17 cellular contexts compared by ENCODE assay signal in genomic region chr1:115225993-115226700, GRCh38.
DNase-seq lines count a peak whose midpoint lies in the region; ATAC-seq and TF ChIP-seq lines count a peak whose summit lies in the region.
"Had no signal": no experiment of that assay in that cellular context is flagged by ENCODE, and none has a peak within 500 bp of the region (broad histone marks: within the 10 kb centered on the region; RNA-seq: fewer than 3 reads in every experiment).

No MANE protein-coding gene starts in this region.

- H3K4me1 Mint-ChIP-seq in activated T-helper 17 cell treated with anti-CD3 and anti-CD28 coated beads, Interleukin-2, amount 50 U/mL, for 72 hours, result no peaks in the 10 kb centered on the region
- no peaks in the 10 kb centered on the region for H3K4me1 Mint-ChIP-seq in natural killer cell
- H3K4me1 Mint-ChIP-seq: B cell; CD4-positive, alpha-beta memory T cell had no signal

- H3K27me3 Mint-ChIP-seq in activated T-helper 17 cell treated with anti-CD3 and anti-CD28 coated beads, Interleukin-2, amount 50 U/mL, for 72 hours, result peaks cover 12% of the 10 kb centered on the region
- H3K27me3 Mint-ChIP-seq in natural killer cell (ENCODE audit: low read depth in 2 of 2), result no peaks in the 10 kb centered on the region

- no peaks in the 10 kb centered on the region for H3K36me3 Mint-ChIP-seq in activated T-helper 17 cell treated with anti-CD3 and anti-CD28 coated beads, Interleukin-2, amount 50 U/mL, for 72 hours (ENCODE audit: low read depth)
- no peaks in the 10 kb centered on the region for H3K36me3 Mint-ChIP-seq in natural killer cell
- H3K36me3 Mint-ChIP-seq: CD4-positive, alpha-beta memory T cell had no signal

- H3K4me1 ChIP-seq in HEK293 (ENCODE audit: control insufficient read depth, insufficient read depth, low read length) (no peaks in the 10 kb centered on the region), hepatocyte (ENCODE audit: insufficient read depth) (peaks cover 34% of the 10 kb centered on the region)

- POLR2A ChIA-PET in HEK293 (lab: Yijun Ruan, JAX), result no interaction called here

- H2AFZ ChIP-seq in hepatocyte, result no peak overlapping the region

- DNase-seq in RPMI7951 (ENCODE audit: low read depth), result peak; percentile 57
- no peak for DNase-seq in hepatocyte (ENCODE audit: low spot score)
- no peak for DNase-seq in sciatic nerve (ENCODE audit: low spot score)
- no peak for DNase-seq in activated naive CD4-positive, alpha-beta T cell treated with anti-CD3 and anti-CD28 coated beads, Interleukin-2, amount 50 U/mL, for 16 hours
- no peak for DNase-seq in natural killer cell
- DNase-seq in C1 segment of cervical spinal cord (lab: John Stamatoyannopoulos, UW), result no peak
- DNase-seq: ACHN; CD4-positive, alpha-beta memory T cell; DMS79 treated with DMSO at 0.1 percent for 48 hours; EL; H7 had no signal

- H3K36me3 ChIP-seq in HEK293 (ENCODE audit: control insufficient read depth in 2 of 2, insufficient read depth in 1 of 2, low read length in 2 of 2) (no peaks in the 10 kb centered on the region), hepatocyte (replicated peaks; ENCODE audit: insufficient read depth, low read depth) (no peaks in the 10 kb centered on the region)

- H3K4me3 Mint-ChIP-seq in activated T-helper 17 cell treated with anti-CD3 and anti-CD28 coated beads, Interleukin-2, amount 50 U/mL, for 72 hours, result no peak overlapping the region
- H3K4me3 Mint-ChIP-seq in natural killer cell, result no peak overlapping the region
- H3K4me3 Mint-ChIP-seq: B cell; CD4-positive, alpha-beta memory T cell had no signal

- no peaks in the 10 kb centered on the region for H4K20me1 ChIP-seq in hepatocyte (ENCODE audit: insufficient read depth, poor library complexity, severe bottlenecking)

- intact Hi-C loops in sciatic nerve (cut with DNase I) (no loop called here), natural killer cell (cut with micrococcal nuclease) (no loop called here)

- no peaks in the 10 kb centered on the region for H3K9me3 Mint-ChIP-seq in activated T-helper 17 cell treated with anti-CD3 and anti-CD28 coated beads, Interleukin-2, amount 50 U/mL, for 72 hours
- no peaks in the 10 kb centered on the region for H3K9me3 Mint-ChIP-seq in natural killer cell
- H3K9me3 Mint-ChIP-seq: CD4-positive, alpha-beta memory T cell had no signal

- H3K27me3 ChIP-seq in hepatocyte, result no peaks in the 10 kb centered on the region

- H3K9me3 ChIP-seq in HEK293 (ENCODE audit: control insufficient read depth, insufficient read depth, low read depth, low read length) (no peaks in the 10 kb centered on the region), hepatocyte (ENCODE audit: low read depth) (no peaks in the 10 kb centered on the region)

- H3K4me3 ChIP-seq in HEK293 (ENCODE audit: low read depth, low read length), result no peak overlapping the region
- H3K4me3 ChIP-seq in hepatocyte, result no peak overlapping the region
- H3K4me3 ChIP-seq: K562 had no signal

- H3K27ac ChIP-seq in HEK293 (ENCODE audit: extremely low read depth, low read depth, low read length) (no peak overlapping the region), hepatocyte (peak overlapping the region; percentile 41)
- H3K27ac ChIP-seq: C4-2B had no signal

- no peaks in the 10 kb centered on the region for H3K79me2 ChIP-seq in hepatocyte

- WGBS in hepatocyte (ENCODE audit: low lambda C conversion rate, missing lambda C conversion rate), result 71% methylated on average over 11 of the region's 11 CpGs

- TF ChIP-seq CTCF in HEK293 (tag by site-specific recombination; IDR thresholded peaks at IDR 0.05), result no peak
- TF ChIP-seq CTCF in hepatocyte (IDR thresholded peaks at IDR 0.05; ENCODE audit: poor library complexity), result no peak
- no peak for TF ChIP-seq CTCF in natural killer cell (IDR thresholded peaks at IDR 0.05)

- CTCF ChIA-PET in HEK293 (lab: Yijun Ruan, JAX), result interaction anchor here (0.5 to 0.6 kb wide), 2 partner anchors 209 to 949 kb away, joined by 3 to 4 read pairs; no protein-coding TSS in a partner anchor

- H3K9me2 ChIP-seq in hepatocyte (replicated peaks; ENCODE audit: insufficient read depth), result no peaks in the 10 kb centered on the region

- H3K4me2 ChIP-seq in hepatocyte, result no peak overlapping the region

- peak; percentile 14 for ATAC-seq in sciatic nerve
- ATAC-seq in activated T-helper 17 cell treated with anti-CD3 and anti-CD28 coated beads, Interleukin-2, amount 50 U/mL, for 72 hours (replicated peaks), result no peak
- ATAC-seq in natural killer cell, result no peak
- ATAC-seq: HepG2, K562 had no signal

- no peak overlapping the region for H3K27ac Mint-ChIP-seq in activated T-helper 17 cell treated with anti-CD3 and anti-CD28 coated beads, Interleukin-2, amount 50 U/mL, for 72 hours
- no peak overlapping the region for H3K27ac Mint-ChIP-seq in natural killer cell
- H3K27ac Mint-ChIP-seq: B cell; CD4-positive, alpha-beta memory T cell had no signal

TF ChIP-seq in HEK293, 187 proteins besides CTCF, POLR2A, EP300 and RAD21:
- TF ChIP-seq ZNF138 (tag by site-specific recombination; IDR thresholded peaks at IDR 0.05; ENCODE audit: borderline replicate concordance) (no peak), SP2 (tag by site-specific recombination; IDR thresholded peaks at IDR 0.05) (no peak), ZNF558 (tag by site-specific recombination; IDR thresholded peaks at IDR 0.05) (no peak), ZEB2 (tag by site-specific recombination; IDR thresholded peaks at IDR 0.05) (no peak), ZNF624 (tag by site-specific recombination; IDR thresholded peaks at IDR 0.05) (no peak), ZNF416 (tag by site-specific recombination; IDR thresholded peaks at IDR 0.05) (no peak), ZNF292 (tag by site-specific recombination; IDR thresholded peaks at IDR 0.05; ENCODE audit: borderline replicate concordance, low read depth) (no peak), EGR2 (tag by site-specific recombination; IDR thresholded peaks at IDR 0.05; ENCODE audit: low read depth) (peak; percentile 92), OSR2 (tag by site-specific recombination; IDR thresholded peaks at IDR 0.05) (no peak), ZFHX2 (tag by site-specific recombination; conservative IDR thresholded peaks at IDR 0.05) (peak; percentile 88), PRDM1 (tag by site-specific recombination; IDR thresholded peaks at IDR 0.05) (no peak), ZSCAN30 (tag by site-specific recombination; IDR thresholded peaks at IDR 0.05) (no peak), GLIS1 (tag by site-specific recombination; IDR thresholded peaks at IDR 0.05) (no peak)
